Comparison of ENCODE assay signal across 8 cellular contexts in genomic region chr15:82540984-82541431, GRCh38. TPM values are rescaled to one million over a fixed set of nuclear protein-coding genes. Genes with fewer than 3 reads are reported as not detected.
A peak's percentile ranks its signal among the peaks of the same experiment; 100 is the strongest.
DNase-seq lines count a peak whose midpoint lies in the region; ATAC-seq and TF ChIP-seq lines count a peak whose summit lies in the region.

No MANE protein-coding gene starts in this region.

- intact Hi-C loops in activated B cell treated with CpG ODN at 0.5 μM for 24 hours (cut with micrococcal nuclease) (loop anchor here (1.0 to 5.0 kb wide), 11 partner anchors 139 to 521 kb away; partner anchors contain the start of genes AP3B2, C15orf40, EFL1 and RAMAC), ovary (cut with DNase I) (loop anchor here in 2 of 4 donors (10.0 kb wide), 2 partner anchors 104 to 444 kb away; partner anchors contain the start of genes CPEB1 (in 1 of the 2) and RAMAC (in 1 of the 2))

- H3K4me1 ChIP-seq in HAP-1 = peaks cover 11% of the 10 kb centered on the region
- H3K4me1 ChIP-seq in ovary (ENCODE audit: insufficient read depth) = peaks cover 3% of the 10 kb centered on the region

- in situ Hi-C loops in HAP-1 (cut with MboI; ENCODE audit: low sequenced_read_pairs) = loop anchor here (25.0 kb wide), 1 partner anchor 154 kb away; no protein-coding TSS in a partner anchor

- TF ChIP-seq POLR2A in ovary (IDR thresholded peaks at IDR 0.05) = no peak

- H3K27me3 ChIP-seq in HAP-1 (ENCODE audit: low read depth) (no peaks in the 10 kb centered on the region), ovary (no peaks in the 10 kb centered on the region)

- H3K4me3 Mint-ChIP-seq in activated B cell treated with CpG ODN at 0.5 μM for 24 hours = peak overlapping the region; percentile 98

- H3K9me3 Mint-ChIP-seq in activated B cell treated with CpG ODN at 0.5 μM for 24 hours = no peaks in the 10 kb centered on the region

- H3K27ac Mint-ChIP-seq in activated B cell treated with CpG ODN at 0.5 μM for 24 hours = peak overlapping the region; percentile 97

- ATAC-seq in activated B cell treated with CpG ODN at 0.5 μM for 24 hours (ENCODE audit: low read depth) (no peak), GM19467 (IDR thresholded peaks at IDR 0.05; ENCODE audit: unreplicated experiment) (no peak), HG03342 (IDR thresholded peaks at IDR 0.05; ENCODE audit: unreplicated experiment) (no peak)

- peak; percentile 27 for TF ChIP-seq EP300 in ovary (IDR thresholded peaks at IDR 0.05)

- H3K27ac ChIP-seq in ovary = peak overlapping the region; percentile 91 to 92

- H3K9me3 ChIP-seq in HAP-1 (no peaks in the 10 kb centered on the region), ovary (no peaks in the 10 kb centered on the region)

- peaks cover 3% of the 10 kb centered on the region for H3K27me3 Mint-ChIP-seq in activated B cell treated with CpG ODN at 0.5 μM for 24 hours

- DNase-seq in HAP-1 (ENCODE audit: low spot score in 2 of 2) = peak in 1 of 2 experiments; percentile 47
- DNase-seq in activated B cell treated with CpG ODN at 0.5 μM for 24 hours = no peak
- peak; percentile 42 for DNase-seq in fibroblast of villous mesenchyme (ENCODE audit: low read depth)
- DNase-seq in ovary = peak; percentile 30 to 64 (median 53)
- DNase-seq in COLO668 (lab: John Stamatoyannopoulos, UW; ENCODE audit: unreplicated experiment) = no peak
- no peak for DNase-seq in activated gamma-delta T cell treated with Interleukin-2 at 50 U/mL for 16 hours

- 19 to 24% (median 22%) methylated on average over 11 of the region's 11 CpGs for WGBS in ovary, 3 donors

- H3K36me3 ChIP-seq in HAP-1 (replicated peaks) (peaks cover 42% of the 10 kb centered on the region), ovary (no peaks in the 10 kb centered on the region)

- peaks cover 34% of the 10 kb centered on the region for H3K4me1 Mint-ChIP-seq in activated B cell treated with CpG ODN at 0.5 μM for 24 hours

- CTCF ChIA-PET in activated B cell treated with CpG ODN at 0.5 μM for 24 hours (lab: Charles Lee) = interaction anchor here (1.0 to 2.7 kb wide), 3 partner anchors 10 to 470 kb away, joined by 3 to 22 read pairs (median 9); partner anchors contain the start of gene C15orf40

- peaks cover 45% of the 10 kb centered on the region for H3K36me3 Mint-ChIP-seq in activated B cell treated with CpG ODN at 0.5 μM for 24 hours (ENCODE audit: low read depth)

- POLR2A ChIA-PET in activated B cell treated with CpG ODN at 0.5 μM for 24 hours (lab: Charles Lee) = interaction anchor here (0.6 to 2.8 kb wide), 20 partner anchors 8 to 1249 kb away, joined by 3 to 44 read pairs (median 6); partner anchors contain the start of genes AP3B2, BTBD1, C15orf40 and EFL1

- no peak for TF ChIP-seq CTCF in activated B cell treated with CpG ODN at 0.5 μM for 24 hours (IDR thresholded peaks at IDR 0.05)
- TF ChIP-seq CTCF in fibroblast of villous mesenchyme (IDR thresholded peaks at IDR 0.05; ENCODE audit: insufficient read depth, low read depth, low read length) = no peak
- TF ChIP-seq CTCF in ovary (IDR thresholded peaks at IDR 0.05) = no peak

- H3K4me3 ChIP-seq in HAP-1 (peak overlapping the region; percentile 97), fibroblast of villous mesenchyme (ENCODE audit: low read depth, low read length) (peak overlapping the region; percentile 79), ovary (peak overlapping the region; percentile 90)

RNA-seq across cellular contexts. Expression of gene RPS17, which starts 0.8 kb away (rescaled TPM):
- 3,227 and 3,822 TPM in 2 replicates for total RNA-seq in activated B cell treated with CpG ODN at 0.5 μM for 24 hours
- total RNA-seq in fibroblast of villous mesenchyme = 1,123 and 1,371 TPM in 2 replicates
- total RNA-seq in ovary = 1,000 to 10,000 TPM; 2,388 to 6,661 (median 3,090) TPM
- polyA plus RNA-seq in ovary = 1,000 to 10,000 TPM; 2,986 to 7,542 TPM

Comparison
In these comparisons a context has a peak if more than half of its experiments do, and no peak if none do; other contexts are left out.
1. DNase-seq: peak in fibroblast of villous mesenchyme (single experiment) and ovary (5 of 5); none in activated B cell treated with CpG ODN at 0.5 μM for 24 hours (single experiment), COLO668 (single experiment) and activated gamma-delta T cell treated with Interleukin-2 at 50 U/mL for 16 hours (single experiment).
2. Peak in every context shown above with its lines, with median percentiles within 50 percentile points of each other: H3K4me3 ChIP-seq.